ENCODE assay signal across 2 cellular contexts in the genomic region with DNA sequence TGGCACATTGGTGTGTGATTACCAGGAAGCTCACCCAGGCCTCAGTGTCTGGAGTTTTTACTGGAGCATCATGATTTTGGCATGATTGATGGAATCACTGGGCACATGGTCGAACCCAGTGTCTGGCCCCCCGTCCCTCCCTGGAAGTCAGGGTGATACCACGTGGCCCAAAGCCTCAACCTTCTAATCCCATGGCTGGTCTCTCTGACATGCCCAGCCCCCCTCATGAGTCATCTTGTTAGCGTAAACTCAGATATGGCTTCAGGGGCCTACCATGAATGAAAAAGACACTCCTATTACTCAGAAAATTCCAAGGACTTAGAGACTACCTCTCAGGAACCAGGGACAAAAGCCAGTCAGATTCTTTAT.
TF ChIP-seq lines count a peak whose summit lies in the region.

No MANE protein-coding gene starts in this region.

TF ChIP-seq in K562, 482 proteins besides CTCF, POLR2A, EP300 and RAD21 (continued from another document):
- TF ChIP-seq, protein P1, sequence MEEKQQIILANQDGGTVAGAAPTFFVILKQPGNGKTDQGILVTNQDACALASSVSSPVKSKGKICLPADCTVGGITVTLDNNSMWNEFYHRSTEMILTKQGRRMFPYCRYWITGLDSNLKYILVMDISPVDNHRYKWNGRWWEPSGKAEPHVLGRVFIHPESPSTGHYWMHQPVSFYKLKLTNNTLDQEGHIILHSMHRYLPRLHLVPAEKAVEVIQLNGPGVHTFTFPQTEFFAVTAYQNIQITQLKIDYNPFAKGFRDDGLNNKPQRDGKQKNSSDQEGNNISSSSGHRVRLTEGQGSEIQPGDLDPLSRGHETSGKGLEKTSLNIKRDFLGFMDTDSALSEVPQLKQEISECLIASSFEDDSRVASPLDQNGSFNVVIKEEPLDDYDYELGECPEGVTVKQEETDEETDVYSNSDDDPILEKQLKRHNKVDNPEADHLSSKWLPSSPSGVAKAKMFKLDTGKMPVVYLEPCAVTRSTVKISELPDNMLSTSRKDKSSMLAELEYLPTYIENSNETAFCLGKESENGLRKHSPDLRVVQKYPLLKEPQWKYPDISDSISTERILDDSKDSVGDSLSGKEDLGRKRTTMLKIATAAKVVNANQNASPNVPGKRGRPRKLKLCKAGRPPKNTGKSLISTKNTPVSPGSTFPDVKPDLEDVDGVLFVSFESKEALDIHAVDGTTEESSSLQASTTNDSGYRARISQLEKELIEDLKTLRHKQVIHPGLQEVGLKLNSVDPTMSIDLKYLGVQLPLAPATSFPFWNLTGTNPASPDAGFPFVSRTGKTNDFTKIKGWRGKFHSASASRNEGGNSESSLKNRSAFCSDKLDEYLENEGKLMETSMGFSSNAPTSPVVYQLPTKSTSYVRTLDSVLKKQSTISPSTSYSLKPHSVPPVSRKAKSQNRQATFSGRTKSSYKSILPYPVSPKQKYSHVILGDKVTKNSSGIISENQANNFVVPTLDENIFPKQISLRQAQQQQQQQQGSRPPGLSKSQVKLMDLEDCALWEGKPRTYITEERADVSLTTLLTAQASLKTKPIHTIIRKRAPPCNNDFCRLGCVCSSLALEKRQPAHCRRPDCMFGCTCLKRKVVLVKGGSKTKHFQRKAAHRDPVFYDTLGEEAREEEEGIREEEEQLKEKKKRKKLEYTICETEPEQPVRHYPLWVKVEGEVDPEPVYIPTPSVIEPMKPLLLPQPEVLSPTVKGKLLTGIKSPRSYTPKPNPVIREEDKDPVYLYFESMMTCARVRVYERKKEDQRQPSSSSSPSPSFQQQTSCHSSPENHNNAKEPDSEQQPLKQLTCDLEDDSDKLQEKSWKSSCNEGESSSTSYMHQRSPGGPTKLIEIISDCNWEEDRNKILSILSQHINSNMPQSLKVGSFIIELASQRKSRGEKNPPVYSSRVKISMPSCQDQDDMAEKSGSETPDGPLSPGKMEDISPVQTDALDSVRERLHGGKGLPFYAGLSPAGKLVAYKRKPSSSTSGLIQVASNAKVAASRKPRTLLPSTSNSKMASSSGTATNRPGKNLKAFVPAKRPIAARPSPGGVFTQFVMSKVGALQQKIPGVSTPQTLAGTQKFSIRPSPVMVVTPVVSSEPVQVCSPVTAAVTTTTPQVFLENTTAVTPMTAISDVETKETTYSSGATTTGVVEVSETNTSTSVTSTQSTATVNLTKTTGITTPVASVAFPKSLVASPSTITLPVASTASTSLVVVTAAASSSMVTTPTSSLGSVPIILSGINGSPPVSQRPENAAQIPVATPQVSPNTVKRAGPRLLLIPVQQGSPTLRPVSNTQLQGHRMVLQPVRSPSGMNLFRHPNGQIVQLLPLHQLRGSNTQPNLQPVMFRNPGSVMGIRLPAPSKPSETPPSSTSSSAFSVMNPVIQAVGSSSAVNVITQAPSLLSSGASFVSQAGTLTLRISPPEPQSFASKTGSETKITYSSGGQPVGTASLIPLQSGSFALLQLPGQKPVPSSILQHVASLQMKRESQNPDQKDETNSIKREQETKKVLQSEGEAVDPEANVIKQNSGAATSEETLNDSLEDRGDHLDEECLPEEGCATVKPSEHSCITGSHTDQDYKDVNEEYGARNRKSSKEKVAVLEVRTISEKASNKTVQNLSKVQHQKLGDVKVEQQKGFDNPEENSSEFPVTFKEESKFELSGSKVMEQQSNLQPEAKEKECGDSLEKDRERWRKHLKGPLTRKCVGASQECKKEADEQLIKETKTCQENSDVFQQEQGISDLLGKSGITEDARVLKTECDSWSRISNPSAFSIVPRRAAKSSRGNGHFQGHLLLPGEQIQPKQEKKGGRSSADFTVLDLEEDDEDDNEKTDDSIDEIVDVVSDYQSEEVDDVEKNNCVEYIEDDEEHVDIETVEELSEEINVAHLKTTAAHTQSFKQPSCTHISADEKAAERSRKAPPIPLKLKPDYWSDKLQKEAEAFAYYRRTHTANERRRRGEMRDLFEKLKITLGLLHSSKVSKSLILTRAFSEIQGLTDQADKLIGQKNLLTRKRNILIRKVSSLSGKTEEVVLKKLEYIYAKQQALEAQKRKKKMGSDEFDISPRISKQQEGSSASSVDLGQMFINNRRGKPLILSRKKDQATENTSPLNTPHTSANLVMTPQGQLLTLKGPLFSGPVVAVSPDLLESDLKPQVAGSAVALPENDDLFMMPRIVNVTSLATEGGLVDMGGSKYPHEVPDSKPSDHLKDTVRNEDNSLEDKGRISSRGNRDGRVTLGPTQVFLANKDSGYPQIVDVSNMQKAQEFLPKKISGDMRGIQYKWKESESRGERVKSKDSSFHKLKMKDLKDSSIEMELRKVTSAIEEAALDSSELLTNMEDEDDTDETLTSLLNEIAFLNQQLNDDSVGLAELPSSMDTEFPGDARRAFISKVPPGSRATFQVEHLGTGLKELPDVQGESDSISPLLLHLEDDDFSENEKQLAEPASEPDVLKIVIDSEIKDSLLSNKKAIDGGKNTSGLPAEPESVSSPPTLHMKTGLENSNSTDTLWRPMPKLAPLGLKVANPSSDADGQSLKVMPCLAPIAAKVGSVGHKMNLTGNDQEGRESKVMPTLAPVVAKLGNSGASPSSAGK (IDR thresholded peaks at IDR 0.05): peak; percentile 46
- TF ChIP-seq, protein P2, sequence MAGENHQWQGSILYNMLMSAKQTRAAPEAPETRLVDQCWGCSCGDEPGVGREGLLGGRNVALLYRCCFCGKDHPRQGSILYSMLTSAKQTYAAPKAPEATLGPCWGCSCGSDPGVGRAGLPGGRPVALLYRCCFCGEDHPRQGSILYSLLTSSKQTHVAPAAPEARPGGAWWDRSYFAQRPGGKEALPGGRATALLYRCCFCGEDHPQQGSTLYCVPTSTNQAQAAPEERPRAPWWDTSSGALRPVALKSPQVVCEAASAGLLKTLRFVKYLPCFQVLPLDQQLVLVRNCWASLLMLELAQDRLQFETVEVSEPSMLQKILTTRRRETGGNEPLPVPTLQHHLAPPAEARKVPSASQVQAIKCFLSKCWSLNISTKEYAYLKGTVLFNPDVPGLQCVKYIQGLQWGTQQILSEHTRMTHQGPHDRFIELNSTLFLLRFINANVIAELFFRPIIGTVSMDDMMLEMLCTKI (IDR thresholded peaks at IDR 0.05; ENCODE audit: partially characterized antibody): no peak
- TF ChIP-seq, protein P3, sequence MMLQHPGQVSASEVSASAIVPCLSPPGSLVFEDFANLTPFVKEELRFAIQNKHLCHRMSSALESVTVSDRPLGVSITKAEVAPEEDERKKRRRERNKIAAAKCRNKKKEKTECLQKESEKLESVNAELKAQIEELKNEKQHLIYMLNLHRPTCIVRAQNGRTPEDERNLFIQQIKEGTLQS (IDR thresholded peaks at IDR 0.05): peak; percentile 81
- TF ChIP-seq, protein P3 (CRISPR knock-in tag; conservative IDR thresholded peaks at IDR 0.05): no peak
- TF ChIP-seq ZFX (CRISPR knock-in tag; IDR thresholded peaks at IDR 0.05): peak; percentile 57
TF ChIP-seq in K562: peak in this region for 13.

TF ChIP-seq in HepG2, 621 proteins besides CTCF, POLR2A, EP300 and RAD21 (continued from another document and continues in another):
- TF ChIP-seq, protein P4, sequence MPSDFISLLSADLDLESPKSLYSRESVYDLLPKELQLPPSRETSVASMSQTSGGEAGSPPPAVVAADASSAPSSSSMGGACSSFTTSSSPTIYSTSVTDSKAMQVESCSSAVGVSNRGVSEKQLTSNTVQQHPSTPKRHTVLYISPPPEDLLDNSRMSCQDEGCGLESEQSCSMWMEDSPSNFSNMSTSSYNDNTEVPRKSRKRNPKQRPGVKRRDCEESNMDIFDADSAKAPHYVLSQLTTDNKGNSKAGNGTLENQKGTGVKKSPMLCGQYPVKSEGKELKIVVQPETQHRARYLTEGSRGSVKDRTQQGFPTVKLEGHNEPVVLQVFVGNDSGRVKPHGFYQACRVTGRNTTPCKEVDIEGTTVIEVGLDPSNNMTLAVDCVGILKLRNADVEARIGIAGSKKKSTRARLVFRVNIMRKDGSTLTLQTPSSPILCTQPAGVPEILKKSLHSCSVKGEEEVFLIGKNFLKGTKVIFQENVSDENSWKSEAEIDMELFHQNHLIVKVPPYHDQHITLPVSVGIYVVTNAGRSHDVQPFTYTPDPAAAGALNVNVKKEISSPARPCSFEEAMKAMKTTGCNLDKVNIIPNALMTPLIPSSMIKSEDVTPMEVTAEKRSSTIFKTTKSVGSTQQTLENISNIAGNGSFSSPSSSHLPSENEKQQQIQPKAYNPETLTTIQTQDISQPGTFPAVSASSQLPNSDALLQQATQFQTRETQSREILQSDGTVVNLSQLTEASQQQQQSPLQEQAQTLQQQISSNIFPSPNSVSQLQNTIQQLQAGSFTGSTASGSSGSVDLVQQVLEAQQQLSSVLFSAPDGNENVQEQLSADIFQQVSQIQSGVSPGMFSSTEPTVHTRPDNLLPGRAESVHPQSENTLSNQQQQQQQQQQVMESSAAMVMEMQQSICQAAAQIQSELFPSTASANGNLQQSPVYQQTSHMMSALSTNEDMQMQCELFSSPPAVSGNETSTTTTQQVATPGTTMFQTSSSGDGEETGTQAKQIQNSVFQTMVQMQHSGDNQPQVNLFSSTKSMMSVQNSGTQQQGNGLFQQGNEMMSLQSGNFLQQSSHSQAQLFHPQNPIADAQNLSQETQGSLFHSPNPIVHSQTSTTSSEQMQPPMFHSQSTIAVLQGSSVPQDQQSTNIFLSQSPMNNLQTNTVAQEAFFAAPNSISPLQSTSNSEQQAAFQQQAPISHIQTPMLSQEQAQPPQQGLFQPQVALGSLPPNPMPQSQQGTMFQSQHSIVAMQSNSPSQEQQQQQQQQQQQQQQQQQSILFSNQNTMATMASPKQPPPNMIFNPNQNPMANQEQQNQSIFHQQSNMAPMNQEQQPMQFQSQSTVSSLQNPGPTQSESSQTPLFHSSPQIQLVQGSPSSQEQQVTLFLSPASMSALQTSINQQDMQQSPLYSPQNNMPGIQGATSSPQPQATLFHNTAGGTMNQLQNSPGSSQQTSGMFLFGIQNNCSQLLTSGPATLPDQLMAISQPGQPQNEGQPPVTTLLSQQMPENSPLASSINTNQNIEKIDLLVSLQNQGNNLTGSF (CRISPR knock-in tag; IDR thresholded peaks at IDR 0.05): peak; percentile 48; the same call in 1 of the 2 replicates
- 0 out of 2 replicates have a peak, but pooled peaks have one; percentile 58 for TF ChIP-seq MEIS2 (CRISPR knock-in tag; IDR thresholded peaks at IDR 0.05)
- TF ChIP-seq, protein P5, sequence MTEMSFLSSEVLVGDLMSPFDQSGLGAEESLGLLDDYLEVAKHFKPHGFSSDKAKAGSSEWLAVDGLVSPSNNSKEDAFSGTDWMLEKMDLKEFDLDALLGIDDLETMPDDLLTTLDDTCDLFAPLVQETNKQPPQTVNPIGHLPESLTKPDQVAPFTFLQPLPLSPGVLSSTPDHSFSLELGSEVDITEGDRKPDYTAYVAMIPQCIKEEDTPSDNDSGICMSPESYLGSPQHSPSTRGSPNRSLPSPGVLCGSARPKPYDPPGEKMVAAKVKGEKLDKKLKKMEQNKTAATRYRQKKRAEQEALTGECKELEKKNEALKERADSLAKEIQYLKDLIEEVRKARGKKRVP (CRISPR knock-in tag; IDR thresholded peaks at IDR 0.05): 0 out of 4 replicates have a peak, but pooled peaks of 1 of the 2 experiments have one; percentile 6
- no peak for TF ChIP-seq ZMYM4 (CRISPR knock-in tag; IDR thresholded peaks at IDR 0.05)
- no peak for TF ChIP-seq ESRRA (CRISPR knock-in tag; IDR thresholded peaks at IDR 0.05; ENCODE audit: low read depth)
- TF ChIP-seq SAP130 (CRISPR knock-in tag; IDR thresholded peaks at IDR 0.05; ENCODE audit: low read depth): peak; percentile 79
- peak; percentile 39; the same call in 1 of the 2 replicates for TF ChIP-seq ZNF703 (CRISPR knock-in tag; IDR thresholded peaks at IDR 0.05; ENCODE audit: borderline replicate concordance)
- no peak for TF ChIP-seq ZNF619 (CRISPR knock-in tag; IDR thresholded peaks at IDR 0.05)
- TF ChIP-seq ZNF205 (CRISPR knock-in tag; IDR thresholded peaks at IDR 0.05): no peak
- TF ChIP-seq, protein P6, sequence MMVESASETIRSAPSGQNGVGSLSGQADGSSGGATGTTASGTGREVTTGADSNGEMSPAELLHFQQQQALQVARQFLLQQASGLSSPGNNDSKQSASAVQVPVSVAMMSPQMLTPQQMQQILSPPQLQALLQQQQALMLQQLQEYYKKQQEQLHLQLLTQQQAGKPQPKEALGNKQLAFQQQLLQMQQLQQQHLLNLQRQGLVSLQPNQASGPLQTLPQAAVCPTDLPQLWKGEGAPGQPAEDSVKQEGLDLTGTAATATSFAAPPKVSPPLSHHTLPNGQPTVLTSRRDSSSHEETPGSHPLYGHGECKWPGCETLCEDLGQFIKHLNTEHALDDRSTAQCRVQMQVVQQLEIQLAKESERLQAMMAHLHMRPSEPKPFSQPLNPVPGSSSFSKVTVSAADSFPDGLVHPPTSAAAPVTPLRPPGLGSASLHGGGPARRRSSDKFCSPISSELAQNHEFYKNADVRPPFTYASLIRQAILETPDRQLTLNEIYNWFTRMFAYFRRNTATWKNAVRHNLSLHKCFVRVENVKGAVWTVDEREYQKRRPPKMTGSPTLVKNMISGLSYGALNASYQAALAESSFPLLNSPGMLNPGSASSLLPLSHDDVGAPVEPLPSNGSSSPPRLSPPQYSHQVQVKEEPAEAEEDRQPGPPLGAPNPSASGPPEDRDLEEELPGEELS (CRISPR knock-in tag; IDR thresholded peaks at IDR 0.05): no peak
- TF ChIP-seq, protein P7, sequence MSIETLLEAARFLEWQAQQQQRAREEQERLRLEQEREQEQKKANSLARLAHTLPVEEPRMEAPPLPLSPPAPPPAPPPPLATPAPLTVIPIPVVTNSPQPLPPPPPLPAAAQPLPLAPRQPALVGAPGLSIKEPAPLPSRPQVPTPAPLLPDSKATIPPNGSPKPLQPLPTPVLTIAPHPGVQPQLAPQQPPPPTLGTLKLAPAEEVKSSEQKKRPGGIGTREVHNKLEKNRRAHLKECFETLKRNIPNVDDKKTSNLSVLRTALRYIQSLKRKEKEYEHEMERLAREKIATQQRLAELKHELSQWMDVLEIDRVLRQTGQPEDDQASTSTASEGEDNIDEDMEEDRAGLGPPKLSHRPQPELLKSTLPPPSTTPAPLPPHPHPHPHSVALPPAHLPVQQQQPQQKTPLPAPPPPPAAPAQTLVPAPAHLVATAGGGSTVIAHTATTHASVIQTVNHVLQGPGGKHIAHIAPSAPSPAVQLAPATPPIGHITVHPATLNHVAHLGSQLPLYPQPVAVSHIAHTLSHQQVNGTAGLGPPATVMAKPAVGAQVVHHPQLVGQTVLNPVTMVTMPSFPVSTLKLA (IDR thresholded peaks at IDR 0.05): peak; percentile 59
- TF ChIP-seq SKI (IDR thresholded peaks at IDR 0.05; ENCODE audit: partially characterized antibody): no peak
- TF ChIP-seq, protein P8, sequence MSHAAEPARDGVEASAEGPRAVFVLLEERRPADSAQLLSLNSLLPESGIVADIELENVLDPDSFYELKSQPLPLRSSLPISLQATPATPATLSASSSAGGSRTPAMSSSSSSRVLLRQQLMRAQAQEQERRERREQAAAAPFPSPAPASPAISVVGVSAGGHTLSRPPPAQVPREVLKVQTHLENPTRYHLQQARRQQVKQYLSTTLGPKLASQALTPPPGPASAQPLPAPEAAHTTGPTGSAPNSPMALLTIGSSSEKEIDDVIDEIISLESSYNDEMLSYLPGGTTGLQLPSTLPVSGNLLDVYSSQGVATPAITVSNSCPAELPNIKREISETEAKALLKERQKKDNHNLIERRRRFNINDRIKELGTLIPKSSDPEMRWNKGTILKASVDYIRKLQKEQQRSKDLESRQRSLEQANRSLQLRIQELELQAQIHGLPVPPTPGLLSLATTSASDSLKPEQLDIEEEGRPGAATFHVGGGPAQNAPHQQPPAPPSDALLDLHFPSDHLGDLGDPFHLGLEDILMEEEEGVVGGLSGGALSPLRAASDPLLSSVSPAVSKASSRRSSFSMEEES (CRISPR knock-in tag; IDR thresholded peaks at IDR 0.05): 0 out of 2 replicates have a peak, but pooled peaks have one; percentile 23
- TF ChIP-seq ZNF446 (CRISPR knock-in tag; IDR thresholded peaks at IDR 0.05): no peak
- TF ChIP-seq RCOR2 (CRISPR knock-in tag; IDR thresholded peaks at IDR 0.05): no peak
- TF ChIP-seq, protein P9, sequence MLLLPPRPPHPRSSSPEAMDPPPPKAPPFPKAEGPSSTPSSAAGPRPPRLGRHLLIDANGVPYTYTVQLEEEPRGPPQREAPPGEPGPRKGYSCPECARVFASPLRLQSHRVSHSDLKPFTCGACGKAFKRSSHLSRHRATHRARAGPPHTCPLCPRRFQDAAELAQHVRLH (CRISPR knock-in tag; IDR thresholded peaks at IDR 0.05; ENCODE audit: borderline replicate concordance, low read depth): 0 out of 2 replicates have a peak, but pooled peaks have one; percentile 56
- TF ChIP-seq MED1 (CRISPR knock-in tag; IDR thresholded peaks at IDR 0.05): peak; percentile 22; the same call in 1 of the 2 replicates
